In genomic region chr22:47031628-47031915, GRCh38 we compare ENCODE assay signal across 16 cellular contexts.
A peak's percentile ranks its signal among the peaks of the same experiment; 100 is the strongest.
DNase-seq lines count a peak whose midpoint lies in the region; ATAC-seq and TF ChIP-seq lines count a peak whose summit lies in the region.
"Had no signal": no experiment of that assay in that cellular context is flagged by ENCODE, and none has a peak within 500 bp of the region (broad histone marks: within the 10 kb centered on the region; RNA-seq: fewer than 3 reads in every experiment).

No MANE protein-coding gene starts in this region.

- H3K4me3 ChIP-seq in sigmoid colon (no peak overlapping the region), aorta (ENCODE audit: low read length in 2 of 2) (no peak overlapping the region)
- H3K4me3 ChIP-seq: K562 had no signal

- H3K4me1 ChIP-seq in sigmoid colon (peaks cover 0 to 12% (median 9%) of the 10 kb centered on the region in 4 donors), aorta (ENCODE audit: control insufficient read depth in 1 of 2, insufficient read depth in 2 of 2, low read length in 2 of 2) (no peaks in the 10 kb centered on the region)
- H3K4me1 ChIP-seq: Caco-2 had no signal

- peak; percentile 19 for DNase-seq in Right ventricle myocardium superior
- DNase-seq in left cardiac atrium: no peak
- DNase-seq in chondrocyte (ENCODE audit: low spot score): peak; percentile 54
- peak; percentile 59 for DNase-seq in sigmoid colon
- DNase-seq in aorta: peak; percentile 32 to 51
- no peak for DNase-seq in natural killer cell
- DNase-seq in COLO668 (lab: John Stamatoyannopoulos, UW; ENCODE audit: unreplicated experiment): no peak
- DNase-seq: Caco-2; CD4-positive, CD25-positive, alpha-beta regulatory T cell; GF-D8; H9; NCI-H1694 treated with DMSO at 0.1 percent for 48 hours; NCI-H748 treated with DMSO at 0.1 percent for 48 hours; NK-92 treated with Interleukin-12 subunit alpha and Interleukin-12 subunit beta, amount 100 ng/mL, for 24 hours had no signal

- H3K36me3 Mint-ChIP-seq in chondrocyte (ENCODE audit: low read depth) (no peaks in the 10 kb centered on the region), natural killer cell (no peaks in the 10 kb centered on the region)
- H3K36me3 Mint-ChIP-seq: CD4-positive, CD25-positive, alpha-beta regulatory T cell had no signal

- no peaks in the 10 kb centered on the region for H3K27me3 ChIP-seq in sigmoid colon
- no peaks in the 10 kb centered on the region for H3K27me3 ChIP-seq in aorta (ENCODE audit: control insufficient read depth in 1 of 2, insufficient read depth in 2 of 2, low read length in 1 of 2)

- H3K9me3 Mint-ChIP-seq in chondrocyte (ENCODE audit: low read depth) (no peaks in the 10 kb centered on the region), natural killer cell (no peaks in the 10 kb centered on the region)
- H3K9me3 Mint-ChIP-seq: CD4-positive, CD25-positive, alpha-beta regulatory T cell; H9 had no signal

- H3K4me3 Mint-ChIP-seq in chondrocyte (ENCODE audit: unreplicated experiment) (no peak overlapping the region), natural killer cell (no peak overlapping the region)
- H3K4me3 Mint-ChIP-seq: B cell; CD4-positive, CD25-positive, alpha-beta regulatory T cell; H9 had no signal

- TF ChIP-seq EP300 in sigmoid colon (IDR thresholded peaks at IDR 0.05): no peak

- no peak overlapping the region for H3K27ac Mint-ChIP-seq in chondrocyte (ENCODE audit: unreplicated experiment)
- H3K27ac Mint-ChIP-seq in natural killer cell: no peak overlapping the region

- TF ChIP-seq POLR2A in sigmoid colon (IDR thresholded peaks at IDR 0.05): no peak

- no peak overlapping the region for H3K27ac ChIP-seq in sigmoid colon
- H3K27ac ChIP-seq in aorta (ENCODE audit: low read depth in 1 of 2, low read length in 2 of 2): no peak overlapping the region

- peaks cover 12% of the 10 kb centered on the region for H3K4me1 Mint-ChIP-seq in chondrocyte (ENCODE audit: low read depth)
- H3K4me1 Mint-ChIP-seq in natural killer cell: peaks cover 16 to 37% of the 10 kb centered on the region in 2 donors
- H3K4me1 Mint-ChIP-seq: B cell had no signal

- intact Hi-C loops in Right ventricle myocardium superior (cut with DNase I): no loop called here
- intact Hi-C loops in left cardiac atrium (cut with DNase I): no loop called here
- intact Hi-C loops in sigmoid colon (cut with DNase I): no loop called here
- intact Hi-C loops in aorta (cut with DNase I): no loop called here
- intact Hi-C loops in natural killer cell (cut with micrococcal nuclease): no loop called here

- H3K36me3 ChIP-seq in sigmoid colon (no peaks in the 10 kb centered on the region), aorta (ENCODE audit: control insufficient read depth in 1 of 2, insufficient read depth in 2 of 2, low read length in 1 of 2) (no peaks in the 10 kb centered on the region)

- TF ChIP-seq CTCF in chondrocyte (IDR thresholded peaks at IDR 0.05) (no peak), sigmoid colon (IDR thresholded peaks at IDR 0.05) (no peak), natural killer cell (IDR thresholded peaks at IDR 0.05) (no peak)

- ATAC-seq in Right ventricle myocardium superior (ENCODE audit: poor library complexity): no peak
- no peak for ATAC-seq in left cardiac atrium
- no peak for ATAC-seq in aorta (ENCODE audit: low FRiP score)
- no peak for ATAC-seq in natural killer cell
- ATAC-seq: K562 had no signal

- WGBS in sigmoid colon, 2 donors: 95% methylated on average over 7 of the region's 7 CpGs
- WGBS in aorta, 2 donors: 95 to 96% methylated on average over 7 of the region's 7 CpGs

- no peaks in the 10 kb centered on the region for H3K27me3 Mint-ChIP-seq in chondrocyte (ENCODE audit: low read depth)
- no peaks in the 10 kb centered on the region for H3K27me3 Mint-ChIP-seq in natural killer cell (ENCODE audit: low read depth in 2 of 2)
- H3K27me3 Mint-ChIP-seq: B cell; CD4-positive, CD25-positive, alpha-beta regulatory T cell had no signal

- H3K9me3 ChIP-seq in sigmoid colon (no peaks in the 10 kb centered on the region), aorta (ENCODE audit: control insufficient read depth, low read length) (no peaks in the 10 kb centered on the region)
- H3K9me3 ChIP-seq: Caco-2 had no signal

Comparison
In these comparisons a context has a peak if more than half of its experiments do, and no peak if none do; other contexts are left out.
1. DNase-seq: peak in Right ventricle myocardium superior (single experiment), chondrocyte (single experiment), sigmoid colon (single experiment) and aorta (2 of 2); none in left cardiac atrium (single experiment), natural killer cell (single experiment) and COLO668 (single experiment).